ENCODE assay signal across 8 cellular contexts in genomic region chr2:208033701-208034502, GRCh38. TPM values are rescaled to one million over a fixed set of nuclear protein-coding genes. Genes with fewer than 3 reads are reported as not detected.
A peak's percentile ranks its signal among the peaks of the same experiment; 100 is the strongest.
DNase-seq lines count a peak whose midpoint lies in the region; ATAC-seq and TF ChIP-seq lines count a peak whose summit lies in the region.

No MANE protein-coding gene starts in this region.

- no CpG with 5 or more reads among the region's 4 CpGs for WGBS in iPS DF 6.9 (ENCODE audit: insufficient coverage, insufficient read length)

- peak; percentile 22 for DNase-seq in Ammon's horn (ENCODE audit: low spot score)
- DNase-seq in MV-4-11 (lab: John Stamatoyannopoulos, UW), result peak; percentile 14
- DNase-seq in activated CD8-positive, alpha-beta T cell treated with anti-CD3 and anti-CD28 coated beads for 36 hours, result peak; percentile 74
- DNase-seq in iPS DF 6.9 (ENCODE audit: low read depth, low spot score), result peak; percentile 39
- no peak for DNase-seq in pons (ENCODE audit: low spot score)
- no peak for DNase-seq in tibial artery

- intact Hi-C loops in activated CD8-positive, alpha-beta T cell treated with anti-CD3 and anti-CD28 coated beads for 36 hours (cut with micrococcal nuclease), result no loop called here
- intact Hi-C loops in tibial artery (cut with DNase I; ENCODE audit: low total_unique reads), result no loop called here

- no peak overlapping the region for H3K4me3 Mint-ChIP-seq in activated CD8-positive, alpha-beta T cell treated with anti-CD3 and anti-CD28 coated beads for 36 hours

- H3K27ac ChIP-seq in iPS DF 6.9 (ENCODE audit: low read length) (no peak overlapping the region), tibial artery (no peak overlapping the region)

- no peaks in the 10 kb centered on the region for H3K27me3 Mint-ChIP-seq in activated CD8-positive, alpha-beta T cell treated with anti-CD3 and anti-CD28 coated beads for 36 hours

- H3K27me3 ChIP-seq in iPS DF 6.9 (ENCODE audit: control insufficient read depth, insufficient read depth, low read length) (no peaks in the 10 kb centered on the region), tibial artery (no peaks in the 10 kb centered on the region)

- H3K9me3 Mint-ChIP-seq in activated CD8-positive, alpha-beta T cell treated with anti-CD3 and anti-CD28 coated beads for 36 hours, result no peaks in the 10 kb centered on the region

- no peak overlapping the region for H3K27ac Mint-ChIP-seq in activated CD8-positive, alpha-beta T cell treated with anti-CD3 and anti-CD28 coated beads for 36 hours

- POLR2A ChIA-PET in activated CD8-positive, alpha-beta T cell treated with anti-CD3 and anti-CD28 coated beads for 36 hours (lab: Charles Lee), result interaction anchor here (1.0 kb wide), 1 partner anchor 288 kb away, joined by 3 read pairs; no protein-coding TSS in a partner anchor

- CTCF ChIA-PET in activated CD8-positive, alpha-beta T cell treated with anti-CD3 and anti-CD28 coated beads for 36 hours (lab: Charles Lee), result interaction anchor here (1.2 to 15.6 kb wide), 4 partner anchors 9 to 408 kb away, joined by 3 to 168 read pairs (median 5); no protein-coding TSS in a partner anchor

- ATAC-seq in GM18498 (IDR thresholded peaks at IDR 0.05; ENCODE audit: unreplicated experiment) (peak; percentile 94), HG02588 (IDR thresholded peaks at IDR 0.05; ENCODE audit: unreplicated experiment) (peak; percentile 96)
- peak; percentile 93 for ATAC-seq in activated CD8-positive, alpha-beta T cell treated with anti-CD3 and anti-CD28 coated beads for 36 hours

- H3K4me1 Mint-ChIP-seq in activated CD8-positive, alpha-beta T cell treated with anti-CD3 and anti-CD28 coated beads for 36 hours (ENCODE audit: low read depth), result no peaks in the 10 kb centered on the region

- H3K36me3 ChIP-seq in iPS DF 6.9 (ENCODE audit: control insufficient read depth, insufficient read depth, low read length), result no peaks in the 10 kb centered on the region
- no peaks in the 10 kb centered on the region for H3K36me3 ChIP-seq in tibial artery

- H3K4me1 ChIP-seq in iPS DF 6.9 (ENCODE audit: control insufficient read depth, insufficient read depth, low read length) (no peaks in the 10 kb centered on the region), tibial artery (no peaks in the 10 kb centered on the region)

- peak; percentile 36 for TF ChIP-seq CTCF in activated CD8-positive, alpha-beta T cell treated with anti-CD3 and anti-CD28 coated beads for 36 hours (IDR thresholded peaks at IDR 0.05)
- peak in 1 of 2 experiments; percentile 12 for TF ChIP-seq CTCF in tibial artery (IDR thresholded peaks at IDR 0.05)

- H3K4me3 ChIP-seq in iPS DF 6.9 (ENCODE audit: low read length) (no peak overlapping the region), tibial artery (no peak overlapping the region)

- H3K9me3 ChIP-seq in iPS DF 6.9 (ENCODE audit: control insufficient read depth, insufficient read depth, low read length) (no peaks in the 10 kb centered on the region), tibial artery (no peaks in the 10 kb centered on the region)

- no peaks in the 10 kb centered on the region for H3K36me3 Mint-ChIP-seq in activated CD8-positive, alpha-beta T cell treated with anti-CD3 and anti-CD28 coated beads for 36 hours (ENCODE audit: low read depth)

RNA-seq across cellular contexts. Expression of gene PLEKHM3, which starts 8.6 kb away (rescaled TPM):
- total RNA-seq in activated CD8-positive, alpha-beta T cell treated with anti-CD3 and anti-CD28 coated beads for 36 hours, result 1 to 10 TPM; 4.5 to 4.7 TPM

Comparison
In these comparisons a context has a peak if more than half of its experiments do, and no peak if none do; other contexts are left out.
1. DNase-seq: peak in Ammon's horn (single experiment), MV-4-11 (single experiment), activated CD8-positive, alpha-beta T cell treated with anti-CD3 and anti-CD28 coated beads for 36 hours (single experiment) and iPS DF 6.9 (single experiment); none in pons (single experiment) and tibial artery (0 of 2).
2. Peak in every context shown above with its lines, with median percentiles within 50 percentile points of each other: ATAC-seq.